ENCODE assay signal across 25 cellular contexts in genomic region chr9:108910402-108910801, GRCh38. TPM values are rescaled to one million over a fixed set of nuclear protein-coding genes. Genes with fewer than 3 reads are reported as not detected.
DNase-seq lines count a peak whose midpoint lies in the region; ATAC-seq and TF ChIP-seq lines count a peak whose summit lies in the region.
"Had no signal": no experiment of that assay in that cellular context is flagged by ENCODE, and none has a peak within 500 bp of the region (broad histone marks: within the 10 kb centered on the region; RNA-seq: fewer than 3 reads in every experiment).

No MANE protein-coding gene starts in this region.

- intact Hi-C loops in left cardiac atrium (cut with DNase I): no loop called here
- intact Hi-C loops in CD8-positive, alpha-beta T cell (cut with DNase I, micrococcal nuclease): loop anchor here in 1 of 2 experiments (5.0 kb wide), 1 partner anchor 42 kb away; no protein-coding TSS in a partner anchor
- intact Hi-C loops in naive thymus-derived CD4-positive, alpha-beta T cell (cut with micrococcal nuclease): no loop called here
- intact Hi-C loops in activated T-helper 2 cell treated with anti-CD3 and anti-CD28 coated beads, Interferon-gamma antibody, Interleukin-2, Interleukin-4, amounts not matched to agents 10 μg/mL and 5 μg/mL and 100 μg/mL, durations not matched to agents 14 hours and 24 hours and 36 hours (cut with micrococcal nuclease): no loop called here

- H3K4me1 Mint-ChIP-seq in CD8-positive, alpha-beta T cell (ENCODE audit: low read depth): peaks cover 27% of the 10 kb centered on the region
- H3K4me1 Mint-ChIP-seq in effector memory CD8-positive, alpha-beta T cell (ENCODE audit: low read depth in 2 of 2): peaks cover 9 to 16% of the 10 kb centered on the region in 2 donors
- peaks cover 9 to 22% (median 15%) of the 10 kb centered on the region in 7 donors for H3K4me1 Mint-ChIP-seq in naive thymus-derived CD4-positive, alpha-beta T cell
- H3K4me1 Mint-ChIP-seq in activated T-helper 2 cell treated with anti-CD3 and anti-CD28 coated beads, Interferon-gamma antibody, Interleukin-2, Interleukin-4, amounts not matched to agents 10 μg/mL and 5 μg/mL and 100 μg/mL, durations not matched to agents 14 hours and 24 hours and 36 hours (ENCODE audit: low read depth): peaks cover 8% of the 10 kb centered on the region
- H3K4me1 Mint-ChIP-seq: H9 had no signal

- H3K27me3 ChIP-seq in cardiac muscle cell: no peaks in the 10 kb centered on the region
- no peaks in the 10 kb centered on the region for H3K27me3 ChIP-seq in CD8-positive, alpha-beta T cell (ENCODE audit: insufficient read depth, low read length)
- no peaks in the 10 kb centered on the region for H3K27me3 ChIP-seq in naive thymus-derived CD4-positive, alpha-beta T cell (ENCODE audit: control insufficient read depth in 2 of 2, insufficient read depth in 2 of 2, low read length in 2 of 2)
- H3K27me3 ChIP-seq: BE2C, SJSA1 had no signal

- POLR2A ChIA-PET in CD8-positive, alpha-beta T cell (lab: Charles Lee): no interaction called here
- POLR2A ChIA-PET in naive thymus-derived CD4-positive, alpha-beta T cell (lab: Charles Lee): no interaction called here

- no peak overlapping the region for H3K4me3 Mint-ChIP-seq in CD8-positive, alpha-beta T cell
- H3K4me3 Mint-ChIP-seq in effector memory CD8-positive, alpha-beta T cell: no peak overlapping the region
- H3K4me3 Mint-ChIP-seq in naive thymus-derived CD4-positive, alpha-beta T cell: no peak overlapping the region
- no peak overlapping the region for H3K4me3 Mint-ChIP-seq in activated T-helper 2 cell treated with anti-CD3 and anti-CD28 coated beads, Interferon-gamma antibody, Interleukin-2, Interleukin-4, amounts not matched to agents 10 μg/mL and 5 μg/mL and 100 μg/mL, durations not matched to agents 14 hours and 24 hours and 36 hours (ENCODE audit: low read depth)
- H3K4me3 Mint-ChIP-seq: H9, HFFc6 had no signal

- H3K27me3 Mint-ChIP-seq in CD8-positive, alpha-beta T cell (ENCODE audit: low read depth): no peaks in the 10 kb centered on the region
- no peaks in the 10 kb centered on the region for H3K27me3 Mint-ChIP-seq in effector memory CD8-positive, alpha-beta T cell
- no peaks in the 10 kb centered on the region for H3K27me3 Mint-ChIP-seq in naive thymus-derived CD4-positive, alpha-beta T cell
- H3K27me3 Mint-ChIP-seq in activated T-helper 2 cell treated with anti-CD3 and anti-CD28 coated beads, Interferon-gamma antibody, Interleukin-2, Interleukin-4, amounts not matched to agents 10 μg/mL and 5 μg/mL and 100 μg/mL, durations not matched to agents 14 hours and 24 hours and 36 hours (ENCODE audit: low read depth): no peaks in the 10 kb centered on the region

- H3K4me1 ChIP-seq in cardiac muscle cell (ENCODE audit: low read depth): peaks cover 14% of the 10 kb centered on the region
- H3K4me1 ChIP-seq in CD8-positive, alpha-beta T cell (ENCODE audit: insufficient read depth, low read length): peaks cover 14% of the 10 kb centered on the region
- H3K4me1 ChIP-seq in naive thymus-derived CD4-positive, alpha-beta T cell (ENCODE audit: control insufficient read depth in 2 of 2, insufficient read depth in 2 of 2, low read length in 2 of 2): peaks cover 7% of the 10 kb centered on the region in 2 donors
- H3K4me1 ChIP-seq: A549, BE2C, SJSA1 had no signal

- no peaks in the 10 kb centered on the region for H3K9me3 ChIP-seq in cardiac muscle cell (ENCODE audit: low read depth)
- H3K9me3 ChIP-seq in CD8-positive, alpha-beta T cell (ENCODE audit: low read length): no peaks in the 10 kb centered on the region
- H3K9me3 ChIP-seq in naive thymus-derived CD4-positive, alpha-beta T cell (ENCODE audit: control insufficient read depth in 2 of 3, low read length in 3 of 3): no peaks in the 10 kb centered on the region
- H3K9me3 ChIP-seq: A549, BE2C, SJSA1 had no signal

- CTCF ChIA-PET in CD8-positive, alpha-beta T cell (lab: Charles Lee): no interaction called here
- CTCF ChIA-PET in naive thymus-derived CD4-positive, alpha-beta T cell (lab: Charles Lee): no interaction called here

- peaks cover 56% of the 10 kb centered on the region for H3K36me3 ChIP-seq in cardiac muscle cell
- H3K36me3 ChIP-seq in CD8-positive, alpha-beta T cell (ENCODE audit: insufficient read depth, low read length): peaks cover 44% of the 10 kb centered on the region
- peaks cover 5 to 67% (median 13%) of the 10 kb centered on the region in 3 experiments for H3K36me3 ChIP-seq in naive thymus-derived CD4-positive, alpha-beta T cell (ENCODE audit: control insufficient read depth in 2 of 3, insufficient read depth in 3 of 3, low read length in 3 of 3)

- H3K27ac ChIP-seq in cardiac muscle cell: peak overlapping the region; percentile 16
- H3K27ac ChIP-seq in CD8-positive, alpha-beta T cell (ENCODE audit: low read depth, low read length): no peak overlapping the region
- no peak overlapping the region for H3K27ac ChIP-seq in naive thymus-derived CD4-positive, alpha-beta T cell (ENCODE audit: low read depth, low read length)
- H3K27ac ChIP-seq: A549, GM23248, SJSA1 had no signal

- TF ChIP-seq CTCF in cardiac muscle cell (IDR thresholded peaks at IDR 0.05; ENCODE audit: low read depth, low read length): no peak
- TF ChIP-seq CTCF in CD8-positive, alpha-beta T cell (IDR thresholded peaks at IDR 0.05): no peak

- peaks cover 85% of the 10 kb centered on the region for H3K36me3 Mint-ChIP-seq in CD8-positive, alpha-beta T cell
- peaks cover 68% of the 10 kb centered on the region for H3K36me3 Mint-ChIP-seq in effector memory CD8-positive, alpha-beta T cell (ENCODE audit: insufficient read depth)
- H3K36me3 Mint-ChIP-seq in naive thymus-derived CD4-positive, alpha-beta T cell: peaks cover 20 to 55% (median 36%) of the 10 kb centered on the region in 5 donors
- peaks cover 55% of the 10 kb centered on the region for H3K36me3 Mint-ChIP-seq in activated T-helper 2 cell treated with anti-CD3 and anti-CD28 coated beads, Interferon-gamma antibody, Interleukin-2, Interleukin-4, amounts not matched to agents 10 μg/mL and 5 μg/mL and 100 μg/mL, durations not matched to agents 14 hours and 24 hours and 36 hours (ENCODE audit: low read depth)

- no peak overlapping the region for H3K4me3 ChIP-seq in cardiac muscle cell
- no peak overlapping the region for H3K4me3 ChIP-seq in CD8-positive, alpha-beta T cell (ENCODE audit: low read depth, low read length)
- H3K4me3 ChIP-seq in naive thymus-derived CD4-positive, alpha-beta T cell (ENCODE audit: low read length): no peak overlapping the region
- H3K4me3 ChIP-seq: A549, GM23248, SJSA1 had no signal

- no peaks in the 10 kb centered on the region for H3K9me3 Mint-ChIP-seq in CD8-positive, alpha-beta T cell
- no peaks in the 10 kb centered on the region for H3K9me3 Mint-ChIP-seq in effector memory CD8-positive, alpha-beta T cell
- H3K9me3 Mint-ChIP-seq in naive thymus-derived CD4-positive, alpha-beta T cell: no peaks in the 10 kb centered on the region
- no peaks in the 10 kb centered on the region for H3K9me3 Mint-ChIP-seq in activated T-helper 2 cell treated with anti-CD3 and anti-CD28 coated beads, Interferon-gamma antibody, Interleukin-2, Interleukin-4, amounts not matched to agents 10 μg/mL and 5 μg/mL and 100 μg/mL, durations not matched to agents 14 hours and 24 hours and 36 hours
- H3K9me3 Mint-ChIP-seq: H9, HFFc6 had no signal

- ATAC-seq in left cardiac atrium: no peak
- no peak for ATAC-seq in CD8-positive, alpha-beta T cell
- no peak for ATAC-seq in effector memory CD8-positive, alpha-beta T cell (replicated peaks)
- ATAC-seq in naive thymus-derived CD4-positive, alpha-beta T cell: no peak
- ATAC-seq: A549, Right ventricle myocardium inferior had no signal

- peak overlapping the region; percentile 62 for H3K27ac Mint-ChIP-seq in CD8-positive, alpha-beta T cell
- H3K27ac Mint-ChIP-seq in effector memory CD8-positive, alpha-beta T cell: peak overlapping the region; percentile 85
- peak overlapping the region in 6 of 9 donors; percentile 6 to 90 (median 65) for H3K27ac Mint-ChIP-seq in naive thymus-derived CD4-positive, alpha-beta T cell
- H3K27ac Mint-ChIP-seq in activated T-helper 2 cell treated with anti-CD3 and anti-CD28 coated beads, Interferon-gamma antibody, Interleukin-2, Interleukin-4, amounts not matched to agents 10 μg/mL and 5 μg/mL and 100 μg/mL, durations not matched to agents 14 hours and 24 hours and 36 hours: no peak overlapping the region
- H3K27ac Mint-ChIP-seq: H9 had no signal

- no peak for DNase-seq in cardiac muscle cell (ENCODE audit: low read depth in 1 of 2, low spot score in 1 of 2)
- DNase-seq in left cardiac atrium: no peak
- no peak for DNase-seq in CD8-positive, alpha-beta T cell
- no peak for DNase-seq in effector memory CD8-positive, alpha-beta T cell
- no peak for DNase-seq in naive thymus-derived CD4-positive, alpha-beta T cell
- DNase-seq in stimulated activated naive CD4-positive, alpha-beta T cell (lab: John Stamatoyannopoulos, UW): no peak
- DNase-seq in AG20443 (ENCODE audit: low spot score): no peak
- DNase-seq in activated T-helper 2 cell treated with anti-CD3 and anti-CD28 coated beads, Interferon-gamma antibody, Interleukin-2, Interleukin-4, amounts not matched to agents 10 μg/mL and 5 μg/mL and 100 μg/mL, durations not matched to agents 14 hours and 24 hours and 36 hours (ENCODE audit: low spot score): no peak
- DNase-seq: BE2C, Calu3, DMS153, GDM1, GM23248, H9, HFFc6, Karpas-422, NCI-H1694, NCI-H2081, NCI-H2171 treated with DMSO at 0.1 percent for 48 hours, NCI-H524 treated with DMSO at 0.1 percent for 48 hours, NCI-H82 had no signal

RNA-seq across cellular contexts. Expression of gene ELP1, which starts 23.5 kb away (rescaled TPM):
- total RNA-seq in cardiac muscle cell (31.7 and 42.6 TPM in 2 replicates), left cardiac atrium (10 to 100 TPM; 19.1 to 27.0 TPM)
- 25.0 and 25.7 TPM in 2 replicates for polyA plus RNA-seq in cardiac muscle cell
- total RNA-seq in CD8-positive, alpha-beta T cell: 10 to 100 TPM; 22.4 to 26.8 TPM
- total RNA-seq in naive thymus-derived CD4-positive, alpha-beta T cell: 10 to 100 TPM; 21.7 to 41.4 (median 26.5) TPM
- 10 to 100 TPM; 13.7 to 21.4 TPM for polyA plus RNA-seq in naive thymus-derived CD4-positive, alpha-beta T cell
- total RNA-seq in activated T-helper 2 cell treated with anti-CD3 and anti-CD28 coated beads, Interferon-gamma antibody, Interleukin-2, Interleukin-4, amounts not matched to agents 10 μg/mL and 5 μg/mL and 100 μg/mL, durations not matched to agents 14 hours and 24 hours and 36 hours: 31.7 and 32.7 TPM in 2 replicates

RNA-seq across cellular contexts. Expression of gene ABITRAM, which starts 23.8 kb away (rescaled TPM):
- total RNA-seq in cardiac muscle cell: 7.6 and 9.3 TPM in 2 replicates
- polyA plus RNA-seq in cardiac muscle cell: 20.4 and 30.1 TPM in 2 replicates
- total RNA-seq in left cardiac atrium: 10 to 100 TPM in 1 of 2 donors, 1 to 10 TPM in 1; 7.4 to 12.4 TPM
- total RNA-seq in CD8-positive, alpha-beta T cell: 10 to 100 TPM in 1 of 2 experiments, 1 to 10 TPM in 1; 6.9 to 10.6 TPM
- total RNA-seq in naive thymus-derived CD4-positive, alpha-beta T cell: 10 to 100 TPM; 10.1 to 14.4 (median 11.2) TPM
- polyA plus RNA-seq in naive thymus-derived CD4-positive, alpha-beta T cell: 10 to 100 TPM; 15.6 to 20.3 TPM
- 11.6 and 12.2 TPM in 2 replicates for total RNA-seq in activated T-helper 2 cell treated with anti-CD3 and anti-CD28 coated beads, Interferon-gamma antibody, Interleukin-2, Interleukin-4, amounts not matched to agents 10 μg/mL and 5 μg/mL and 100 μg/mL, durations not matched to agents 14 hours and 24 hours and 36 hours

RNA-seq across cellular contexts. Expression of gene ACTL7A, which starts 48.3 kb away (rescaled TPM):
- total RNA-seq in cardiac muscle cell (not detected in 2 replicates), left cardiac atrium (not detected)
- not detected in 2 replicates for polyA plus RNA-seq in cardiac muscle cell
- total RNA-seq in CD8-positive, alpha-beta T cell: not detected
- total RNA-seq in naive thymus-derived CD4-positive, alpha-beta T cell: not detected
- polyA plus RNA-seq in naive thymus-derived CD4-positive, alpha-beta T cell: not detected
- total RNA-seq in activated T-helper 2 cell treated with anti-CD3 and anti-CD28 coated beads, Interferon-gamma antibody, Interleukin-2, Interleukin-4, amounts not matched to agents 10 μg/mL and 5 μg/mL and 100 μg/mL, durations not matched to agents 14 hours and 24 hours and 36 hours: not detected in 2 replicates
- total RNA-seq: Calu3, GM23248, H9, HFFc6, M059J, Right ventricle myocardium inferior, SJSA1 had no signal
- polyA plus RNA-seq: A549, GM23248 had no signal

RNA-seq across cellular contexts. Expression of gene ACTL7B, which starts 54.6 kb away (rescaled TPM):
- total RNA-seq in cardiac muscle cell (0.07 TPM in 1 of 2 replicates, not detected in the other), left cardiac atrium (not detected)
- not detected in 2 replicates for polyA plus RNA-seq in cardiac muscle cell
- total RNA-seq in CD8-positive, alpha-beta T cell: under 1 TPM in 1 of 2 experiments, not detected in 1; 0.24 TPM
- under 1 TPM in 2 of 5 experiments, not detected in 3; 0.10 to 0.29 TPM for total RNA-seq in naive thymus-derived CD4-positive, alpha-beta T cell
- not detected for polyA plus RNA-seq in naive thymus-derived CD4-positive, alpha-beta T cell
- 0.11 TPM in 1 of 2 replicates, not detected in the other for total RNA-seq in activated T-helper 2 cell treated with anti-CD3 and anti-CD28 coated beads, Interferon-gamma antibody, Interleukin-2, Interleukin-4, amounts not matched to agents 10 μg/mL and 5 μg/mL and 100 μg/mL, durations not matched to agents 14 hours and 24 hours and 36 hours
- total RNA-seq: Calu3, GM23248, HFFc6, M059J, Right ventricle myocardium inferior, SJSA1 had no signal
- polyA plus RNA-seq: A549, GM23248 had no signal
